In the genomic region with DNA sequence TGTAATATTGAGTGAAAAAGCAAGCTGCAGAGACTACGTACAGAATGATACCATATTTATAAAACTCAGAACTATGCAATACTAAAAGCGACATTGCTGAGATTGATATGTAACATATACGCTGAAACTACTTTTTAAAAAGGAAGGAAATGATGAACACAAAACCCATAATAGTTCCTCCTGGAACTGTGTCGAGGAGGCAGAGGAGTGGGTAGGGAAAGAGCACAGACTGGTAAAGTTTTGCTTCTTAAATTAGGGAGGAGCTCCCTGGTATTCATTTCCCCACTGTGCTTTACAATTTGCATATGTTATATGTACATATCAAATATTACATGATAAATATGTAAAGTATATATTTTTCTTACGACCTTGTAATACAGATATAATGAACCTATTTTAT, we compare ENCODE assay signal across 13 cellular contexts. TPM values are rescaled to one million over a fixed set of nuclear protein-coding genes. Genes with fewer than 3 reads are reported as not detected.
DNase-seq lines count a peak whose midpoint lies in the region; ATAC-seq and TF ChIP-seq lines count a peak whose summit lies in the region.
"Had no signal": no experiment of that assay in that cellular context is flagged by ENCODE, and none has a peak within 500 bp of the region (broad histone marks: within the 10 kb centered on the region; RNA-seq: fewer than 3 reads in every experiment).

No MANE protein-coding gene starts in this region.

- H3K4me1 Mint-ChIP-seq in dendritic cell treated with granulocyte-macrophage colony-stimulating factor and Interleukin-4, amounts not matched to agents 40 ng/mL and 50 ng/mL, for 4 days (ENCODE audit: low read depth) = peaks cover 23% of the 10 kb centered on the region
- H3K4me1 Mint-ChIP-seq: B cell had no signal

- H3K4me3 ChIP-seq in upper lobe of right lung = no peak overlapping the region
- H3K4me3 ChIP-seq: BLaER1 treated with 17β-estradiol and CSF1 and Interleukin-3, amounts not matched to agents 10 nM and 100 nM; GM23248; HAP-1 had no signal

- no peak for TF ChIP-seq CTCF in upper lobe of right lung (IDR thresholded peaks at IDR 0.05)

- H3K9me3 Mint-ChIP-seq in dendritic cell treated with granulocyte-macrophage colony-stimulating factor and Interleukin-4, amounts not matched to agents 40 ng/mL and 50 ng/mL, for 4 days = peaks cover 8% of the 10 kb centered on the region
- H3K9me3 Mint-ChIP-seq: CD4-positive, alpha-beta T cell had no signal

- DNase-seq in CD1c-positive myeloid dendritic cell (ENCODE audit: extremely low spot score) = peak; percentile 68
- peak; percentile 32 to 49 for DNase-seq in lung microvascular endothelial cell (ENCODE audit: low read depth in 2 of 2)
- no peak for DNase-seq in upper lobe of right lung
- DNase-seq in activated naive CD4-positive, alpha-beta T cell treated with Interleukin-2 at 50 U/mL for 16 hours = no peak
- no peak for DNase-seq in NCI-H2081 (lab: John Stamatoyannopoulos, UW)
- DNase-seq: Caco-2; CD4-positive, alpha-beta T cell had no signal

- no peaks in the 10 kb centered on the region for H3K9me3 ChIP-seq in upper lobe of right lung
- H3K9me3 ChIP-seq: Caco-2, HAP-1 had no signal

- H3K27me3 ChIP-seq in upper lobe of right lung = no peaks in the 10 kb centered on the region
- H3K27me3 ChIP-seq: BLaER1 treated with 17β-estradiol and CSF1 and Interleukin-3, amounts not matched to agents 10 nM and 100 nM had no signal

- peaks cover 44% of the 10 kb centered on the region for H3K36me3 Mint-ChIP-seq in dendritic cell treated with granulocyte-macrophage colony-stimulating factor and Interleukin-4, amounts not matched to agents 40 ng/mL and 50 ng/mL, for 4 days (ENCODE audit: low read depth)

- H3K27ac Mint-ChIP-seq in dendritic cell treated with granulocyte-macrophage colony-stimulating factor and Interleukin-4, amounts not matched to agents 40 ng/mL and 50 ng/mL, for 4 days = peak overlapping the region; percentile 81
- H3K27ac Mint-ChIP-seq: B cell; CD4-positive, alpha-beta T cell had no signal

- no peak overlapping the region for H3K27ac ChIP-seq in upper lobe of right lung
- H3K27ac ChIP-seq: GM23248 had no signal

- peak overlapping the region; percentile 17 for H3K4me3 Mint-ChIP-seq in dendritic cell treated with granulocyte-macrophage colony-stimulating factor and Interleukin-4, amounts not matched to agents 40 ng/mL and 50 ng/mL, for 4 days
- H3K4me3 Mint-ChIP-seq: B cell; CD4-positive, alpha-beta T cell had no signal

- intact Hi-C loops in dendritic cell treated with granulocyte-macrophage colony-stimulating factor and Interleukin-4, amounts not matched to agents 40 ng/mL and 50 ng/mL, for 4 days (cut with micrococcal nuclease) = loop anchor here (2.0 kb wide), 1 partner anchor 13 kb away; the partner anchor contains the start of gene UFSP2
- intact Hi-C loops in upper lobe of right lung (cut with DNase I) = no loop called here

- H3K36me3 ChIP-seq in upper lobe of right lung = peaks cover 68% of the 10 kb centered on the region

- H3K4me1 ChIP-seq in upper lobe of right lung = no peaks in the 10 kb centered on the region
- H3K4me1 ChIP-seq: Caco-2, HAP-1 had no signal

- ATAC-seq in upper lobe of right lung = peak; percentile 36
- ATAC-seq in GM21381 (IDR thresholded peaks at IDR 0.05; ENCODE audit: unreplicated experiment) = no peak

- no peaks in the 10 kb centered on the region for H3K27me3 Mint-ChIP-seq in dendritic cell treated with granulocyte-macrophage colony-stimulating factor and Interleukin-4, amounts not matched to agents 40 ng/mL and 50 ng/mL, for 4 days
- H3K27me3 Mint-ChIP-seq: B cell; CD4-positive, alpha-beta T cell had no signal

RNA-seq across cellular contexts. Expression of gene UFSP2, which starts 13.9 kb away (rescaled TPM):
- total RNA-seq in lung microvascular endothelial cell (19.6 and 33.5 TPM in 2 replicates), upper lobe of right lung (36.8 TPM)

RNA-seq across cellular contexts. Expression of gene ANKRD37, which starts 15.2 kb away (rescaled TPM):
- total RNA-seq in lung microvascular endothelial cell (5.7 and 29.6 TPM in 2 replicates), upper lobe of right lung (7.7 TPM)

RNA-seq across cellular contexts. Expression of gene LRP2BP, which starts 16.1 kb away (rescaled TPM):
- 0.44 and 0.79 TPM in 2 replicates for total RNA-seq in lung microvascular endothelial cell
- total RNA-seq in upper lobe of right lung = 0.72 TPM
- total RNA-seq: GM23248 had no signal

RNA-seq across cellular contexts. Expression of gene CCDC110, which starts 59.7 kb away (rescaled TPM):
- 0.44 and 0.60 TPM in 2 replicates for total RNA-seq in lung microvascular endothelial cell
- 0.75 TPM for total RNA-seq in upper lobe of right lung
- total RNA-seq: Caco-2 had no signal

Comparison
In these comparisons a context has a peak if more than half of its experiments do, and no peak if none do; other contexts are left out.
1. DNase-seq: peak in CD1c-positive myeloid dendritic cell (single experiment) and lung microvascular endothelial cell (2 of 2); none in upper lobe of right lung (single experiment), activated naive CD4-positive, alpha-beta T cell treated with Interleukin-2 at 50 U/mL for 16 hours (single experiment) and NCI-H2081 (0 of 2).